In the genomic region with DNA sequence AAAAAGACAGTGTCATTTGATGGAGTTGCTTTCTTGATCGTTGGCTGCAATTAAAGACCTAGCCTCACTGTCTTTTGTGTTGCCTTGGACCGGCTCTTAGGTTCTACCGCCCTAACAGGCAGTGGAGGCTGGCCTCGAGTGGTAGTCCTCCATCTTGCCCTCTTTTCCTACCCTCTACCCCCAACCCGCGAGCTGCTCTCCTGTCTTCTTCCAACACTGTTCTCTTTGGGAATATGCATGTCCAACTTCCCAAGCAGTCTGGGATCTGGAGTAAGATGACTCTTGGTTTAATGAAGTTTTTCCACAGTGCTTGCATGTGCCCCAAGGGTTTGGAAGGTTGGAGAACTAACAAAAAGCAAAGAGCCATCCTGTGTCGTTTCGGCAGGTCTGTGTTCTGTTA, we compare ENCODE assay signal across 8 cellular contexts. TPM values are rescaled to one million over a fixed set of nuclear protein-coding genes. Genes with fewer than 3 reads are reported as not detected.
DNase-seq lines count a peak whose midpoint lies in the region; ATAC-seq and TF ChIP-seq lines count a peak whose summit lies in the region.
"Not testable (repeated sequence)": the region's sequence is repeated elsewhere in the genome, so short reads cannot be mapped to it uniquely, and the experiment has no call there.

No MANE protein-coding gene starts in this region.

- not testable (repeated sequence) for TF ChIP-seq CTCF in AG04450 (IDR thresholded peaks at IDR 0.05; ENCODE audit: low read depth, low read length); RWPE2 (IDR thresholded peaks at IDR 0.05; ENCODE audit: poor library complexity, severe bottlenecking); coronary artery (IDR thresholded peaks at IDR 0.05); nephron progenitor cell (IDR thresholded peaks at IDR 0.05)

- H3K27me3 Mint-ChIP-seq in activated T-helper 2 cell treated with anti-CD3 and anti-CD28 coated beads, Interferon-gamma antibody, Interleukin-2, Interleukin-4, amounts not matched to agents 10 μg/mL and 5 μg/mL and 100 μg/mL, durations not matched to agents 14 hours and 24 hours and 36 hours (ENCODE audit: low read depth); nephron progenitor cell (ENCODE audit: low read depth, poor library complexity); stimulated activated naive CD8-positive, alpha-beta T cell treated with anti-CD3 and anti-CD28 coated beads, Interleukin-15, Interleukin-2, amounts not matched to agents 100 ng/mL and 50 ng/mL, for 24 hours: not testable (repeated sequence)

- H3K36me3 Mint-ChIP-seq in activated T-helper 2 cell treated with anti-CD3 and anti-CD28 coated beads, Interferon-gamma antibody, Interleukin-2, Interleukin-4, amounts not matched to agents 10 μg/mL and 5 μg/mL and 100 μg/mL, durations not matched to agents 14 hours and 24 hours and 36 hours (ENCODE audit: low read depth) = peaks cover 21% of the 10 kb centered on the region
- peaks cover 24% of the 10 kb centered on the region for H3K36me3 Mint-ChIP-seq in nephron progenitor cell (ENCODE audit: low read depth)
- H3K36me3 Mint-ChIP-seq in stimulated activated naive CD8-positive, alpha-beta T cell treated with anti-CD3 and anti-CD28 coated beads, Interleukin-15, Interleukin-2, amounts not matched to agents 100 ng/mL and 50 ng/mL, for 24 hours (ENCODE audit: low read depth) = peaks cover 11% of the 10 kb centered on the region

- peak overlapping the region; percentile 76 for H3K27ac Mint-ChIP-seq in activated T-helper 2 cell treated with anti-CD3 and anti-CD28 coated beads, Interferon-gamma antibody, Interleukin-2, Interleukin-4, amounts not matched to agents 10 μg/mL and 5 μg/mL and 100 μg/mL, durations not matched to agents 14 hours and 24 hours and 36 hours
- peak overlapping the region; percentile 68 for H3K27ac Mint-ChIP-seq in nephron progenitor cell
- H3K27ac Mint-ChIP-seq in stimulated activated naive CD8-positive, alpha-beta T cell treated with anti-CD3 and anti-CD28 coated beads, Interleukin-15, Interleukin-2, amounts not matched to agents 100 ng/mL and 50 ng/mL, for 24 hours = peak overlapping the region; percentile 87

- ATAC-seq in RWPE2 (ENCODE audit: low read depth); right cardiac atrium: not testable (repeated sequence)

- not testable (repeated sequence) for H3K9me3 Mint-ChIP-seq in activated T-helper 2 cell treated with anti-CD3 and anti-CD28 coated beads, Interferon-gamma antibody, Interleukin-2, Interleukin-4, amounts not matched to agents 10 μg/mL and 5 μg/mL and 100 μg/mL, durations not matched to agents 14 hours and 24 hours and 36 hours; nephron progenitor cell; stimulated activated naive CD8-positive, alpha-beta T cell treated with anti-CD3 and anti-CD28 coated beads, Interleukin-15, Interleukin-2, amounts not matched to agents 100 ng/mL and 50 ng/mL, for 24 hours

- CTCF ChIA-PET in AG04450 (lab: Charles Lee) = not testable (repeated sequence)

- peak overlapping the region; percentile 62 for H3K4me3 ChIP-seq in AG04450 (ENCODE audit: low read depth, low read length)
- H3K4me3 ChIP-seq in HAP-1 = peak overlapping the region; percentile 34
- peak overlapping the region; percentile 99 for H3K4me3 ChIP-seq in RWPE2 (ENCODE audit: severe bottlenecking)
- peak overlapping the region; percentile 82 for H3K4me3 ChIP-seq in coronary artery
- peak overlapping the region; percentile 99 for H3K4me3 ChIP-seq in right cardiac atrium (ENCODE audit: low read length)

- peaks cover 15% of the 10 kb centered on the region for H3K4me1 Mint-ChIP-seq in activated T-helper 2 cell treated with anti-CD3 and anti-CD28 coated beads, Interferon-gamma antibody, Interleukin-2, Interleukin-4, amounts not matched to agents 10 μg/mL and 5 μg/mL and 100 μg/mL, durations not matched to agents 14 hours and 24 hours and 36 hours (ENCODE audit: low read depth)
- H3K4me1 Mint-ChIP-seq in nephron progenitor cell = peaks cover 34% of the 10 kb centered on the region
- H3K4me1 Mint-ChIP-seq in stimulated activated naive CD8-positive, alpha-beta T cell treated with anti-CD3 and anti-CD28 coated beads, Interleukin-15, Interleukin-2, amounts not matched to agents 100 ng/mL and 50 ng/mL, for 24 hours (ENCODE audit: low read depth) = peaks cover 27% of the 10 kb centered on the region

- not testable (repeated sequence) for H3K4me1 ChIP-seq in HAP-1; RWPE2 (ENCODE audit: insufficient read depth, poor library complexity, severe bottlenecking); right cardiac atrium (ENCODE audit: control insufficient read depth, insufficient read depth, low read length)

- DNase-seq in AG04450 (ENCODE audit: low read depth, low spot score); HAP-1 (ENCODE audit: low spot score in 2 of 2); RWPE2 (ENCODE audit: low spot score); activated T-helper 2 cell treated with anti-CD3 and anti-CD28 coated beads, Interferon-gamma antibody, Interleukin-2, Interleukin-4, amounts not matched to agents 10 μg/mL and 5 μg/mL and 100 μg/mL, durations not matched to agents 14 hours and 24 hours and 36 hours (ENCODE audit: low spot score); coronary artery (ENCODE audit: low spot score); right cardiac atrium; nephron progenitor cell: not testable (repeated sequence)

- POLR2A ChIA-PET in AG04450 (lab: Yijun Ruan, JAX) = not testable (repeated sequence)

- 92% methylated on average over 8 of the region's 8 CpGs for WGBS in right cardiac atrium

- peak overlapping the region; percentile 76 for H3K4me3 Mint-ChIP-seq in activated T-helper 2 cell treated with anti-CD3 and anti-CD28 coated beads, Interferon-gamma antibody, Interleukin-2, Interleukin-4, amounts not matched to agents 10 μg/mL and 5 μg/mL and 100 μg/mL, durations not matched to agents 14 hours and 24 hours and 36 hours (ENCODE audit: low read depth)
- peak overlapping the region; percentile 84 for H3K4me3 Mint-ChIP-seq in nephron progenitor cell
- peak overlapping the region; percentile 83 for H3K4me3 Mint-ChIP-seq in stimulated activated naive CD8-positive, alpha-beta T cell treated with anti-CD3 and anti-CD28 coated beads, Interleukin-15, Interleukin-2, amounts not matched to agents 100 ng/mL and 50 ng/mL, for 24 hours

- not testable (repeated sequence) for H3K27ac ChIP-seq in AG04450 (ENCODE audit: low read depth, low read length); right cardiac atrium (ENCODE audit: low read length)
- H3K27ac ChIP-seq in RWPE2 (ENCODE audit: poor library complexity, severe bottlenecking) = peak overlapping the region; percentile 73
- peak overlapping the region in 1 of 2 donors; percentile 97 for H3K27ac ChIP-seq in coronary artery

- intact Hi-C loops in activated T-helper 2 cell treated with anti-CD3 and anti-CD28 coated beads, Interferon-gamma antibody, Interleukin-2, Interleukin-4, amounts not matched to agents 10 μg/mL and 5 μg/mL and 100 μg/mL, durations not matched to agents 14 hours and 24 hours and 36 hours (cut with micrococcal nuclease) = loop anchor here (5.0 kb wide), 1 partner anchor 55 kb away; a partner anchor contains a TSS
- intact Hi-C loops in right cardiac atrium (cut with DNase I) = not testable (repeated sequence)

- H3K36me3 ChIP-seq in HAP-1 (replicated peaks); RWPE2 (ENCODE audit: low read depth): not testable (repeated sequence)

- in situ Hi-C loops in HAP-1 (cut with MboI; ENCODE audit: low sequenced_read_pairs) = not testable (repeated sequence)

- not testable (repeated sequence) for H3K27me3 ChIP-seq in AG04450 (ENCODE audit: control insufficient read depth, insufficient read depth, low read length); HAP-1 (ENCODE audit: low read depth); RWPE2 (ENCODE audit: insufficient read depth, poor library complexity, severe bottlenecking); right cardiac atrium (ENCODE audit: control insufficient read depth, insufficient read depth)

- not testable (repeated sequence) for H3K9me3 ChIP-seq in AG04450 (ENCODE audit: control insufficient read depth, insufficient read depth, low read length); HAP-1; RWPE2 (ENCODE audit: severe bottlenecking); right cardiac atrium (ENCODE audit: control insufficient read depth, low read length)

RNA-seq across cellular contexts. Expression of a gene that starts 1.5 kb away (rescaled TPM):
- polyA plus RNA-seq in AG04450 (2011; rRNA removed) (49.3 and 57.4 TPM in 2 replicates), right cardiac atrium (14.6 TPM)
- polyA minus RNA-seq in AG04450 (2011; rRNA and poly(A)+ RNA removed) = 109 and 111 TPM in 2 replicates
- total RNA-seq in activated T-helper 2 cell treated with anti-CD3 and anti-CD28 coated beads, Interferon-gamma antibody, Interleukin-2, Interleukin-4, amounts not matched to agents 10 μg/mL and 5 μg/mL and 100 μg/mL, durations not matched to agents 14 hours and 24 hours and 36 hours = 45.5 and 48.4 TPM in 2 replicates
- 10 to 100 TPM; 25.0 to 29.1 (median 27.7) TPM for total RNA-seq in right cardiac atrium

RNA-seq across cellular contexts. Expression of a gene that starts 53.4 kb away (rescaled TPM):
- polyA plus RNA-seq in AG04450 (2011; rRNA removed) (15.9 and 19.7 TPM in 2 replicates), right cardiac atrium (10.6 TPM)
- polyA minus RNA-seq in AG04450 (2011; rRNA and poly(A)+ RNA removed) = 13.9 and 14.9 TPM in 2 replicates
- total RNA-seq in activated T-helper 2 cell treated with anti-CD3 and anti-CD28 coated beads, Interferon-gamma antibody, Interleukin-2, Interleukin-4, amounts not matched to agents 10 μg/mL and 5 μg/mL and 100 μg/mL, durations not matched to agents 14 hours and 24 hours and 36 hours = 31.9 and 32.3 TPM in 2 replicates
- 10 to 100 TPM; 12.0 to 17.3 (median 15.8) TPM for total RNA-seq in right cardiac atrium

Comparison
In these comparisons a context has a peak if more than half of its experiments do, and no peak if none do; other contexts are left out.
1. H3K4me3 ChIP-seq: peak in every context shown above with its lines; median percentile 99 in RWPE2; 99 in right cardiac atrium; 82 in coronary artery; 62 in AG04450; 34 in HAP-1.